Comparison of ENCODE assay signal across 1 cellular context in the genomic region with DNA sequence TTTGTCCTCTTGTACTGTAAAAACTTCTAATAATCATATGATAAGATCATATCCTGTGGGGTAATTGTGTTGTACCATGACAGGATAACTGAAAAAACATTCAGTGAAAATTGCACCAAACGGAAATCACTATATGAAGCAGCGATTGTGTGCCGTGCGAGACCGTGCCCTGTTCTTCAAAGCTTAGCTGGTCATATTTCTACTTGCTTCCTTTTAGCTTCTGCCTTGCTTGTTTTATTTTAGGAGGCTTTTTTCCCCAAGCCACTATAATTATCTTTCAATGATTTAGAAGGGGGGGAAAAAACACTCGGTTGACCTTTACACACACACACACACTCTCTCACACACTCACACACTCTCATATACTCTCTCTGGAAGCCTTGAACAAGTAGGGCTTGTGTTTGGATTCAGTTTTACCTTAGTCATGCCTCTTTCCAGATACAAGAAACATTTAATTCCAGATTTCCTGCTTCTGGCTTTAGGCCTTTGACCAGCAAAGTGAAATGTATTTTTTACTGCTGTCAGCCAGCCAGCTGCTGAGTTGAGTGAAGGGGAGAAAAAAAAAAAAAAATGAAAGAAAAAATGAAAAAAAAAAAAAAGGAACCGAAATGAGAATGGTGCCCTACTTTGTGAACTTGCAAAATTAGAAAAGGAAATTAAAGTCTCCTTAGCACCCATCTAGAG.
TF ChIP-seq lines count a peak whose summit lies in the region.

No MANE protein-coding gene starts in this region.

TF ChIP-seq in HEK293, 187 proteins besides CTCF, POLR2A, EP300 and RAD21 (continued from another document):
- TF ChIP-seq, protein P1, sequence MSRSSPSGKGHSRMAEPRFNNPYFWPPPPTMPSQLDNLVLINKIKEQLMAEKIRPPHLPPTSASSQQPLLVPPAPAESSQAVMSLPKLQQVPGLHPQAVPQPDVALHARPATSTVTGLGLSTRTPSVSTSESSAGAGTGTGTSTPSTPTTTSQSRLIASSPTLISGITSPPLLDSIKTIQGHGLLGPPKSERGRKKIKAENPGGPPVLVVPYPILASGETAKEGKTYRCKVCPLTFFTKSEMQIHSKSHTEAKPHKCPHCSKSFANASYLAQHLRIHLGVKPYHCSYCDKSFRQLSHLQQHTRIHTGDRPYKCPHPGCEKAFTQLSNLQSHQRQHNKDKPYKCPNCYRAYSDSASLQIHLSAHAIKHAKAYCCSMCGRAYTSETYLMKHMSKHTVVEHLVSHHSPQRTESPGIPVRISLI (tag by site-specific recombination; IDR thresholded peaks at IDR 0.05) = peak; percentile 92
- TF ChIP-seq ZNF555 (tag by site-specific recombination; conservative IDR thresholded peaks at IDR 0.05) (no peak), SP7 (tag by site-specific recombination; IDR thresholded peaks at IDR 0.05) (peak; percentile 80; the same call in 1 of the 2 replicates), OSR2 (tag by site-specific recombination; IDR thresholded peaks at IDR 0.05) (peak; percentile 45; the same call in 1 of the 2 replicates), ZNF548 (tag by site-specific recombination; IDR thresholded peaks at IDR 0.05) (no peak), ZNF366 (tag by site-specific recombination; conservative IDR thresholded peaks at IDR 0.05) (no peak), TCF7L2 (IDR thresholded peaks at IDR 0.05; ENCODE audit: borderline replicate concordance, low read depth, low read length) (0 out of 2 replicates have a peak, but pooled peaks have one; percentile 25), MEIS1 (CRISPR knock-in tag; IDR thresholded peaks at IDR 0.05; ENCODE audit: borderline replicate concordance) (no peak), SP3 (tag by site-specific recombination; IDR thresholded peaks at IDR 0.05) (no peak), ZNF37A (tag by site-specific recombination; IDR thresholded peaks at IDR 0.05) (no peak)
- TF ChIP-seq, protein P2, sequence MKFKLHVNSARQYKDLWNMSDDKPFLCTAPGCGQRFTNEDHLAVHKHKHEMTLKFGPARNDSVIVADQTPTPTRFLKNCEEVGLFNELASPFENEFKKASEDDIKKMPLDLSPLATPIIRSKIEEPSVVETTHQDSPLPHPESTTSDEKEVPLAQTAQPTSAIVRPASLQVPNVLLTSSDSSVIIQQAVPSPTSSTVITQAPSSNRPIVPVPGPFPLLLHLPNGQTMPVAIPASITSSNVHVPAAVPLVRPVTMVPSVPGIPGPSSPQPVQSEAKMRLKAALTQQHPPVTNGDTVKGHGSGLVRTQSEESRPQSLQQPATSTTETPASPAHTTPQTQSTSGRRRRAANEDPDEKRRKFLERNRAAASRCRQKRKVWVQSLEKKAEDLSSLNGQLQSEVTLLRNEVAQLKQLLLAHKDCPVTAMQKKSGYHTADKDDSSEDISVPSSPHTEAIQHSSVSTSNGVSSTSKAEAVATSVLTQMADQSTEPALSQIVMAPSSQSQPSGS (tag by site-specific recombination; IDR thresholded peaks at IDR 0.05; ENCODE audit: low read depth) = no peak
- TF ChIP-seq, protein P3, sequence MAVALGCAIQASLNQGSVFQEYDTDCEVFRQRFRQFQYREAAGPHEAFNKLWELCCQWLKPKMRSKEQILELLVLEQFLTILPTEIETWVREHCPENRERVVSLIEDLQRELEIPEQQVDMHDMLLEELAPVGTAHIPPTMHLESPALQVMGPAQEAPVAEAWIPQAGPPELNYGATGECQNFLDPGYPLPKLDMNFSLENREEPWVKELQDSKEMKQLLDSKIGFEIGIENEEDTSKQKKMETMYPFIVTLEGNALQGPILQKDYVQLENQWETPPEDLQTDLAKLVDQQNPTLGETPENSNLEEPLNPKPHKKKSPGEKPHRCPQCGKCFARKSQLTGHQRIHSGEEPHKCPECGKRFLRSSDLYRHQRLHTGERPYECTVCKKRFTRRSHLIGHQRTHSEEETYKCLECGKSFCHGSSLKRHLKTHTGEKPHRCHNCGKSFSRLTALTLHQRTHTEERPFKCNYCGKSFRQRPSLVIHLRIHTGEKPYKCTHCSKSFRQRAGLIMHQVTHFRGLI (tag by site-specific recombination; IDR thresholded peaks at IDR 0.05) = 0 out of 2 replicates have a peak, but pooled peaks have one; percentile 16
- TF ChIP-seq, protein P4, sequence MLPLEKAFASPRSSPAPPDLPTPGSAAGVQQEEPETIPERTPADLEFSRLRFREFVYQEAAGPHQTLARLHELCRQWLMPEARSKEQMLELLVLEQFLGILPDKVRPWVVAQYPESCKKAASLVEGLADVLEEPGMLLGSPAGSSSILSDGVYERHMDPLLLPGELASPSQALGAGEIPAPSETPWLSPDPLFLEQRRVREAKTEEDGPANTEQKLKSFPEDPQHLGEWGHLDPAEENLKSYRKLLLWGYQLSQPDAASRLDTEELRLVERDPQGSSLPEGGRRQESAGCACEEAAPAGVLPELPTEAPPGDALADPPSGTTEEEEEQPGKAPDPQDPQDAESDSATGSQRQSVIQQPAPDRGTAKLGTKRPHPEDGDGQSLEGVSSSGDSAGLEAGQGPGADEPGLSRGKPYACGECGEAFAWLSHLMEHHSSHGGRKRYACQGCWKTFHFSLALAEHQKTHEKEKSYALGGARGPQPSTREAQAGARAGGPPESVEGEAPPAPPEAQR (tag by site-specific recombination; IDR thresholded peaks at IDR 0.05) = no peak
- TF ChIP-seq, protein P5, sequence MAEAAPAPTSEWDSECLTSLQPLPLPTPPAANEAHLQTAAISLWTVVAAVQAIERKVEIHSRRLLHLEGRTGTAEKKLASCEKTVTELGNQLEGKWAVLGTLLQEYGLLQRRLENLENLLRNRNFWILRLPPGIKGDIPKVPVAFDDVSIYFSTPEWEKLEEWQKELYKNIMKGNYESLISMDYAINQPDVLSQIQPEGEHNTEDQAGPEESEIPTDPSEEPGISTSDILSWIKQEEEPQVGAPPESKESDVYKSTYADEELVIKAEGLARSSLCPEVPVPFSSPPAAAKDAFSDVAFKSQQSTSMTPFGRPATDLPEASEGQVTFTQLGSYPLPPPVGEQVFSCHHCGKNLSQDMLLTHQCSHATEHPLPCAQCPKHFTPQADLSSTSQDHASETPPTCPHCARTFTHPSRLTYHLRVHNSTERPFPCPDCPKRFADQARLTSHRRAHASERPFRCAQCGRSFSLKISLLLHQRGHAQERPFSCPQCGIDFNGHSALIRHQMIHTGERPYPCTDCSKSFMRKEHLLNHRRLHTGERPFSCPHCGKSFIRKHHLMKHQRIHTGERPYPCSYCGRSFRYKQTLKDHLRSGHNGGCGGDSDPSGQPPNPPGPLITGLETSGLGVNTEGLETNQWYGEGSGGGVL (tag by site-specific recombination; IDR thresholded peaks at IDR 0.05) = peak; percentile 96
- TF ChIP-seq, protein P6, sequence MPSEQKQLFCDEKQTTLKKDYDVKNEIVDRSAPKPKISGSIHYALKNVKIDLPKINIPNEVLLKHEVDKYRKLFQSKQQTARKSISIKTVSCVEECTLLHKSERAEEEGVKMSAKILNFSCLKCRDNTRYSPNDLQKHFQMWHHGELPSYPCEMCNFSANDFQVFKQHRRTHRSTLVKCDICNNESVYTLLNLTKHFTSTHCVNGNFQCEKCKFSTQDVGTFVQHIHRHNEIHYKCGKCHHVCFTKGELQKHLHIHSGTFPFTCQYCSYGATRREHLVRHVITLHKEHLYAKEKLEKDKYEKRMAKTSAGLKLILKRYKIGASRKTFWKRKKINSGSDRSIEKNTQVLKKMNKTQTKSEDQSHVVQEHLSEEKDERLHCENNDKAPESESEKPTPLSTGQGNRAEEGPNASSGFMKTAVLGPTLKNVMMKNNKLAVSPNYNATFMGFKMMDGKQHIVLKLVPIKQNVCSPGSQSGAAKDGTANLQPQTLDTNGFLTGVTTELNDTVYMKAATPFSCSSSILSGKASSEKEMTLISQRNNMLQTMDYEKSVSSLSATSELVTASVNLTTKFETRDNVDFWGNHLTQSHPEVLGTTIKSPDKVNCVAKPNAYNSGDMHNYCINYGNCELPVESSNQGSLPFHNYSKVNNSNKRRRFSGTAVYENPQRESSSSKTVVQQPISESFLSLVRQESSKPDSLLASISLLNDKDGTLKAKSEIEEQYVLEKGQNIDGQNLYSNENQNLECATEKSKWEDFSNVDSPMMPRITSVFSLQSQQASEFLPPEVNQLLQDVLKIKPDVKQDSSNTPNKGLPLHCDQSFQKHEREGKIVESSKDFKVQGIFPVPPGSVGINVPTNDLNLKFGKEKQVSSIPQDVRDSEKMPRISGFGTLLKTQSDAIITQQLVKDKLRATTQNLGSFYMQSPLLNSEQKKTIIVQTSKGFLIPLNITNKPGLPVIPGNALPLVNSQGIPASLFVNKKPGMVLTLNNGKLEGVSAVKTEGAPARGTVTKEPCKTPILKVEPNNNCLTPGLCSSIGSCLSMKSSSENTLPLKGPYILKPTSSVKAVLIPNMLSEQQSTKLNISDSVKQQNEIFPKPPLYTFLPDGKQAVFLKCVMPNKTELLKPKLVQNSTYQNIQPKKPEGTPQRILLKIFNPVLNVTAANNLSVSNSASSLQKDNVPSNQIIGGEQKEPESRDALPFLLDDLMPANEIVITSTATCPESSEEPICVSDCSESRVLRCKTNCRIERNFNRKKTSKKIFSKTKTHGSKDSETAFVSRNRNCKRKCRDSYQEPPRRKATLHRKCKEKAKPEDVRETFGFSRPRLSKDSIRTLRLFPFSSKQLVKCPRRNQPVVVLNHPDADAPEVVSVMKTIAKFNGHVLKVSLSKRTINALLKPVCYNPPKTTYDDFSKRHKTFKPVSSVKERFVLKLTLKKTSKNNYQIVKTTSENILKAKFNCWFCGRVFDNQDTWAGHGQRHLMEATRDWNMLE (tag by site-specific recombination; conservative IDR thresholded peaks at IDR 0.05; ENCODE audit: low read depth) = 0 out of 2 replicates have a peak, but pooled peaks have one; percentile 11
